12 cellular contexts compared by ENCODE assay signal in genomic region chr1:206512521-206513180, GRCh38. TPM values are rescaled to one million over a fixed set of nuclear protein-coding genes. Genes with fewer than 3 reads are reported as not detected.
A peak's percentile ranks its signal among the peaks of the same experiment; 100 is the strongest.
DNase-seq lines count a peak whose midpoint lies in the region; ATAC-seq, FAIRE-seq and TF ChIP-seq lines count a peak whose summit lies in the region.
"Had no signal": no experiment of that assay in that cellular context is flagged by ENCODE, and none has a peak within 500 bp of the region (broad histone marks: within the 10 kb centered on the region; RNA-seq: fewer than 3 reads in every experiment).

No MANE protein-coding gene starts in this region.

- no peak for FAIRE-seq in RCC 7860 (lab: Jason Lieb, UNC)

- no peaks in the 10 kb centered on the region for H3K79me2 ChIP-seq in SK-N-SH (ENCODE audit: insufficient read depth)

- peak overlapping the region; percentile 44 for H3K4me2 ChIP-seq in SK-N-SH

- H3K9me3 ChIP-seq in SK-N-SH (no peaks in the 10 kb centered on the region), neuron (ENCODE audit: low read length) (no peaks in the 10 kb centered on the region), upper lobe of left lung (no peaks in the 10 kb centered on the region)
- H3K9me3 ChIP-seq: SJCRH30 had no signal

- TF ChIP-seq RAD21 in SK-N-SH (IDR thresholded peaks at IDR 0.05; ENCODE audit: low read length) = no peak

- TF ChIP-seq EP300 in SK-N-SH (IDR thresholded peaks at IDR 0.05; ENCODE audit: borderline replicate concordance in 1 of 2, low read depth in 1 of 2, low read length in 1 of 2) = no peak
- TF ChIP-seq EP300 in upper lobe of left lung (IDR thresholded peaks at IDR 0.05) = no peak

- no peak for TF ChIP-seq CTCF in SK-N-SH (IDR thresholded peaks at IDR 0.05)
- TF ChIP-seq CTCF in epithelial cell of esophagus (IDR thresholded peaks at IDR 0.05; ENCODE audit: insufficient read depth, low read depth, low read length, missing control alignments) = no peak
- TF ChIP-seq CTCF in upper lobe of left lung (IDR thresholded peaks at IDR 0.05) = no peak

- H3K27me3 ChIP-seq in SK-N-SH (ENCODE audit: insufficient read depth) (no peaks in the 10 kb centered on the region), neuron (ENCODE audit: insufficient read depth, low read length) (peaks cover 59% of the 10 kb centered on the region), upper lobe of left lung (peaks cover 0 to 4% (median 1%) of the 10 kb centered on the region in 4 donors)
- H3K27me3 ChIP-seq: SJCRH30 had no signal

- no peak for TF ChIP-seq POLR2A in upper lobe of left lung (IDR thresholded peaks at IDR 0.05)

- H3K36me3 ChIP-seq in SK-N-SH (replicated peaks in 1 of 2; ENCODE audit: control insufficient read depth in 1 of 2, insufficient read depth in 2 of 2, low read length in 1 of 2) (no peaks in the 10 kb centered on the region), neuron (ENCODE audit: insufficient read depth, low read length) (no peaks in the 10 kb centered on the region), upper lobe of left lung (no peaks in the 10 kb centered on the region)
- H3K36me3 ChIP-seq: SJCRH30 had no signal

- no peaks in the 10 kb centered on the region for H3K9me2 ChIP-seq in SK-N-SH

- H3K4me3 ChIP-seq in SK-N-SH (ENCODE audit: low read depth in 2 of 2, low read length in 1 of 2) (no peak overlapping the region), epithelial cell of esophagus (ENCODE audit: low read length) (no peak overlapping the region), neuron (ENCODE audit: low read length) (no peak overlapping the region), upper lobe of left lung (peak overlapping the region in 1 of 4 donors; percentile 5)
- H3K4me3 ChIP-seq: SJCRH30 had no signal

- POLR2A ChIA-PET in SK-N-SH (lab: Yijun Ruan, JAX) = no interaction called here

- H3K4me1 ChIP-seq in SK-N-SH (ENCODE audit: control insufficient read depth in 1 of 2, insufficient read depth in 2 of 2, low read depth in 1 of 2, low read length in 1 of 2) (peaks cover 12 to 15% of the 10 kb centered on the region in 2 experiments; a peak in 2 of 4 replicates), neuron (ENCODE audit: insufficient read depth, low read length) (peaks cover 24% of the 10 kb centered on the region), upper lobe of left lung (peaks cover 47 to 75% (median 65%) of the 10 kb centered on the region in 4 donors)

- ATAC-seq in upper lobe of left lung (ENCODE audit: low FRiP score in 2 of 2) = peak in 1 of 2 donors; percentile 44
- no peak for ATAC-seq in GM19023 (IDR thresholded peaks at IDR 0.05; ENCODE audit: unreplicated experiment)

- H3F3A ChIP-seq in SK-N-SH (replicated peaks; ENCODE audit: insufficient read depth) = no peaks in the 10 kb centered on the region

- CTCF ChIA-PET in SK-N-SH (lab: Yijun Ruan, JAX) = interaction anchor here (0.7 to 1.3 kb wide), 5 partner anchors 14 to 470 kb away, joined by 3 to 4 read pairs (median 3); no protein-coding TSS in a partner anchor

- H2AFZ ChIP-seq in SK-N-SH (ENCODE audit: low read depth) (no peak overlapping the region), neuron (ENCODE audit: low read depth, low read length) (peak overlapping the region; percentile 60)

- DNase-seq in SK-N-SH (no peak), epithelial cell of esophagus (ENCODE audit: low read depth) (peak; percentile 46), upper lobe of left lung (no peak), RCC 7860 (ENCODE audit: low spot score) (no peak), NCI-H774 (lab: John Stamatoyannopoulos, UW) (no peak)
- DNase-seq: activated CD4-positive, alpha-beta T cell treated with anti-CD3 and anti-CD28 coated beads, Interleukin-2, amount 50 U/mL, for 48 hours; amygdala; stimulated activated CD4-positive, alpha-beta T cell treated with anti-CD3 and anti-CD28 coated beads, Interleukin-15, amount 100 ng/mL, for 24 hours had no signal

- no peak overlapping the region for H3K27ac ChIP-seq in SK-N-SH (ENCODE audit: low read depth in 2 of 2, low read length in 1 of 2)
- peak overlapping the region; percentile 72 to 82 (median 80) for H3K27ac ChIP-seq in upper lobe of left lung
- H3K27ac ChIP-seq: C4-2B had no signal

- H4K20me1 ChIP-seq in SK-N-SH (ENCODE audit: insufficient read depth) = no peaks in the 10 kb centered on the region

- H3K9ac ChIP-seq in SK-N-SH = no peak overlapping the region

- WGBS in SK-N-SH (ENCODE audit: low lambda C conversion rate) = 96% methylated on average over 10 of the region's 11 CpGs
- WGBS in upper lobe of left lung, 2 donors = 53 to 63% methylated on average over 10 to 11 of the region's 11 CpGs

TF ChIP-seq in SK-N-SH, 30 proteins besides CTCF, POLR2A, EP300 and RAD21:
- no peak for TF ChIP-seq FOSL2 (IDR thresholded peaks at IDR 0.05; ENCODE audit: borderline replicate concordance, low read depth)
- no peak for TF ChIP-seq USF1 (IDR thresholded peaks at IDR 0.05; ENCODE audit: borderline replicate concordance, low read depth)
- TF ChIP-seq GABPA (IDR thresholded peaks at IDR 0.05; ENCODE audit: low read depth) = no peak
- no peak for TF ChIP-seq SIN3A (IDR thresholded peaks at IDR 0.05; ENCODE audit: borderline replicate concordance, low read depth, low read length)
- no peak for TF ChIP-seq RXRA (IDR thresholded peaks at IDR 0.05; ENCODE audit: borderline replicate concordance, low read depth)
- no peak for TF ChIP-seq NRF1 (IDR thresholded peaks at IDR 0.05; ENCODE audit: low read depth, low read length)
- no peak for TF ChIP-seq TCF12 (IDR thresholded peaks at IDR 0.05)
- TF ChIP-seq NFIC (IDR thresholded peaks at IDR 0.05; ENCODE audit: borderline replicate concordance) = no peak
- TF ChIP-seq POLR2AphosphoS5 (IDR thresholded peaks at IDR 0.05; ENCODE audit: low read depth, low read length) = no peak

RNA-seq across cellular contexts. Expression of gene RASSF5, which starts 5.3 kb away (rescaled TPM):
- polyA plus RNA-seq in SK-N-SH (2012; rRNA removed) = 1.7 and 2.2 TPM in 2 replicates
- polyA plus RNA-seq in SK-N-SH (2012; cell fraction: cytosol; rRNA removed) = 1.6 and 1.8 TPM in 2 replicates
- 4.4 and 5.0 TPM in 2 replicates for polyA plus RNA-seq in SK-N-SH (2012; cell fraction: nucleus; rRNA removed)
- total RNA-seq in upper lobe of left lung = 10 to 100 TPM; 47.2 to 61.1 (median 54.9) TPM

RNA-seq across cellular contexts. Expression of gene IKBKE, which starts 42.4 kb away (rescaled TPM):
- polyA plus RNA-seq in SK-N-SH (2012; rRNA removed) = 14.2 and 14.5 TPM in 2 replicates
- 6.8 and 10.4 TPM in 2 replicates for polyA plus RNA-seq in SK-N-SH (2012; cell fraction: cytosol; rRNA removed)
- polyA plus RNA-seq in SK-N-SH (2012; cell fraction: nucleus; rRNA removed) = 20.5 and 32.0 TPM in 2 replicates
- total RNA-seq in upper lobe of left lung = 10 to 100 TPM in 2 of 6 donors, 1 to 10 TPM in 4; 7.4 to 25.1 (median 9.2) TPM

Comparison
In these comparisons a context has a peak if more than half of its experiments do, and no peak if none do; other contexts are left out.
1. H3K27ac ChIP-seq: peak in upper lobe of left lung (4 of 4); none in SK-N-SH (0 of 2).